In the genomic region with DNA sequence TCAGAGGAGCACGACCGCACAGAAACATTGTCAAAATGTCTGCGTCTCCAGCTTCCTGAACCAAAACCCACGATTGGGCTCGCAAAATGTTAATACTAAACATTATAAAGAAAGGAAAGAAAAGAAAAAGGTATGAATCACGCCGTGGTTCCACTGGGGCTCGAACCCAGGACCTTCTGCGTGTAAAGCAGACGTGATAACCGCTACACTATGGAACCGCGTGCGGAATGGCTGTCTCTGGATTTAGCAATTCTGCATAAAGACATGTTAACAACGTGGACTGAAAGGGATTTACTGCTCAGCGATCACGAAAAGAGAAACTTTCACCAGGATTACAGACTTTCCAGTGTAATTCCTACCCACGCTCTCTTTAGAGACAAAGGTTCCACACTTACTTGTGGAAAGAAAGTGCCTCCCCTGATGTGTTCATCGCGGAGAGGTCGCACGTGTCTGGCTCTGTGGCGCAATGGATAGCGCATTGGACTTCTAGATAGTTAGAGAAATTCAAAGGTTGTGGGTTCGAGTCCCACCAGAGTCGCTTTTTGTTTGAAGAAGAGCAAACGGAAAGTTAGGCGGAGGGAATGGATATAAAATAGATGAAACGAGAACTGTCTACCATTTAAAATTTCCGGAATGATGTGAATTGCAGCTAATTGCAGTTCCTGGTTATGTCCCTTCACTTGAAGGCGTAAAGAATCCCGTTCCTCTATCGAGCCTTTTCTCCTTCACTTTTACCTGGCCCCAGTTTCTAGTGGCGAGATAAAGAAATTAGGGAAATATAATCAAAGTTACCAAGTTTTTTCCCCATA, we compare ENCODE assay signal across 8 cellular contexts. TPM values are rescaled to one million over a fixed set of nuclear protein-coding genes. Genes with fewer than 3 reads are reported as not detected.
DNase-seq lines count a peak whose midpoint lies in the region; ATAC-seq and TF ChIP-seq lines count a peak whose summit lies in the region.

No MANE protein-coding gene starts in this region.

- no peaks in the 10 kb centered on the region for H3K27me3 ChIP-seq in ACC112 (ENCODE audit: insufficient read depth, low read length)
- no peaks in the 10 kb centered on the region for H3K27me3 ChIP-seq in dorsolateral prefrontal cortex
- no peaks in the 10 kb centered on the region for H3K27me3 ChIP-seq in lower lobe of right lung (ENCODE audit: low read depth)

- intact Hi-C loops in dorsolateral prefrontal cortex (cut with DNase I) (loop anchor here in 1 of 2 donors (5.0 kb wide), 1 partner anchor 206 kb away; the partner anchor contains the start of gene STX3), lower lobe of right lung (cut with DNase I) (no loop called here)

- DNase-seq in NCI-H69 (lab: John Stamatoyannopoulos, UW) (peak; percentile 97), dorsolateral prefrontal cortex (peak in 9 of 10 donors; percentile 53 to 76 (median 67)), lower lobe of right lung (peak; percentile 75)
- DNase-seq in activated CD4-positive, alpha-beta T cell treated with anti-CD3 and anti-CD28 coated beads, Interleukin-2, amount 50 U/mL, for 1 hour = peak; percentile 80
- peak; percentile 77 to 79 (median 79) for DNase-seq in stimulated activated CD4-positive, alpha-beta T cell treated with anti-CD3 and anti-CD28 coated beads, TNF-alpha, amount 100 ng/mL, for 24 hours (ENCODE audit: low read depth in 3 of 3)

- no peaks in the 10 kb centered on the region for H3K9me3 ChIP-seq in lower lobe of right lung

- H3K4me3 ChIP-seq in ACC112 (ENCODE audit: low read depth, low read length) (peak overlapping the region; percentile 85), dorsolateral prefrontal cortex (peak overlapping the region; percentile 44 to 76 (median 65)), lower lobe of right lung (peak overlapping the region; percentile 56)

- H3K36me3 ChIP-seq in ACC112 (ENCODE audit: insufficient read depth, low read length) (no peaks in the 10 kb centered on the region), lower lobe of right lung (no peaks in the 10 kb centered on the region)

- H3K4me1 ChIP-seq in ACC112 (ENCODE audit: control insufficient read depth, insufficient read depth, low read length, unreplicated experiment) (no peaks in the 10 kb centered on the region), lower lobe of right lung (peaks cover 18% of the 10 kb centered on the region)

- TF ChIP-seq CTCF in dorsolateral prefrontal cortex (IDR thresholded peaks at IDR 0.05 in 54 of 56, conservative IDR thresholded peaks at IDR 0.05 in 2 of 56; ENCODE audit: low read depth in 1 of 56, partially characterized antibody in 56 of 56) (peak in 2 of 56 donors; percentile 10 to 12), lower lobe of right lung (IDR thresholded peaks at IDR 0.05) (no peak)

- ATAC-seq in GM18909 (IDR thresholded peaks at IDR 0.05; ENCODE audit: poor library complexity, unreplicated experiment) (peak; percentile 33), HG03432 (IDR thresholded peaks at IDR 0.05; ENCODE audit: unreplicated experiment) (peak; percentile 38), lower lobe of right lung (peak; percentile 84 to 85)

- no peaks in the 10 kb centered on the region for H3K79me2 ChIP-seq in ACC112 (ENCODE audit: control insufficient read depth, insufficient read depth, low read length, unreplicated experiment)

- peak overlapping the region; percentile 7 for H2AFZ ChIP-seq in ACC112 (ENCODE audit: low read length, unreplicated experiment)

- peak overlapping the region; percentile 91 for H3K27ac ChIP-seq in ACC112 (ENCODE audit: low read depth, low read length)
- peak overlapping the region; percentile 40 to 95 (median 84) for H3K27ac ChIP-seq in dorsolateral prefrontal cortex
- peak overlapping the region; percentile 76 for H3K27ac ChIP-seq in lower lobe of right lung

RNA-seq across cellular contexts. Expression of gene OR4D9, which starts 39.7 kb away (rescaled TPM):
- total RNA-seq in dorsolateral prefrontal cortex (under 1 TPM in 1 of 120 experiments, not detected in 119; 0.10 TPM), lower lobe of right lung (not detected)

RNA-seq across cellular contexts. Expression of gene OR4D11, which starts 47.7 kb away (rescaled TPM):
- total RNA-seq in dorsolateral prefrontal cortex (not detected), lower lobe of right lung (not detected)

Comparison
In these comparisons a context has a peak if more than half of its experiments do, and no peak if none do; other contexts are left out.
1. Peak in every context shown above with its lines: DNase-seq, ATAC-seq, H3K4me3 ChIP-seq and H3K27ac ChIP-seq.
2. ATAC-seq: peak in every context shown above with its lines; median percentile 84 in lower lobe of right lung; 38 in HG03432; 33 in GM18909.